Comparison of ENCODE assay signal across 8 cellular contexts in genomic region chr2:24792874-24793751, GRCh38. TPM values are rescaled to one million over a fixed set of nuclear protein-coding genes. Genes with fewer than 3 reads are reported as not detected.
DNase-seq lines count a peak whose midpoint lies in the region; FAIRE-seq and TF ChIP-seq lines count a peak whose summit lies in the region.

Gene CENPO, plus strand, starts transcription at chr2:24793425. Its CDS starts 495 bp downstream, at chr2:24793920.
Gene PTRHD1, minus strand, starts transcription at chr2:24793391. Its CDS starts 14 bp downstream, at chr2:24793377.

- FAIRE-seq in G401.6 (lab: Jason Lieb, UNC) = peak; percentile 63

- peak within 1 kb of the TSS; percentile 28 for H2AK5ac ChIP-seq in H9 (ENCODE audit: insufficient read length, low read length)

- no peaks in the 10 kb centered on the region for H3K9me3 ChIP-seq in H9 (ENCODE audit: control insufficient read depth, low read depth, low read length)

- H3K9me3 Mint-ChIP-seq in H9 (peaks cover 0 to under 1% of the 10 kb centered on the region in 2 experiments; a peak in 1 of 5 replicates), nephron (peaks cover 8% of the 10 kb centered on the region)
- H3K9me3 Mint-ChIP-seq in stimulated activated naive CD8-positive, alpha-beta T cell treated with anti-CD3 and anti-CD28 coated beads, Interleukin-15, Interleukin-2, amounts not matched to agents 100 ng/mL and 50 ng/mL, for 24 hours = no peaks in the 10 kb centered on the region

- H3K18ac ChIP-seq in H9 (ENCODE audit: insufficient read length, low read depth, low read length) = peak within 1 kb of the TSS; percentile 99

- peaks cover 36% of the 10 kb centered on the region; the same call in 1 of the 2 replicates for H3K79me2 ChIP-seq in H9 (ENCODE audit: insufficient read depth, low read length)

- H3K23ac ChIP-seq in H9 (ENCODE audit: insufficient read length, low read depth, low read length) = no peak within 1 kb of the TSS

- no peak within 1 kb of the TSS for H2BK15ac ChIP-seq in H9 (ENCODE audit: low read depth, low read length)

- no peak within 1 kb of the TSS for H2BK20ac ChIP-seq in H9 (ENCODE audit: low read depth, low read length, poor library complexity, severe bottlenecking)

- no peak within 1 kb of the TSS for H3T11ph ChIP-seq in H9 (ENCODE audit: low read length)

- no peak within 1 kb of the TSS for H2BK12ac ChIP-seq in H9 (ENCODE audit: insufficient read length, low read depth, low read length)

- no peaks in the 10 kb centered on the region for H3K27me3 Mint-ChIP-seq in H9 (ENCODE audit: low read depth)
- no peaks in the 10 kb centered on the region for H3K27me3 Mint-ChIP-seq in nephron (ENCODE audit: low read depth)
- H3K27me3 Mint-ChIP-seq in stimulated activated naive CD8-positive, alpha-beta T cell treated with anti-CD3 and anti-CD28 coated beads, Interleukin-15, Interleukin-2, amounts not matched to agents 100 ng/mL and 50 ng/mL, for 24 hours = peaks cover 2% of the 10 kb centered on the region

- H3K36me3 Mint-ChIP-seq in H9 (ENCODE audit: insufficient read depth in 1 of 3, low read depth in 3 of 3) (peaks cover 32 to 46% (median 45%) of the 10 kb centered on the region in 3 experiments), nephron (ENCODE audit: low read depth) (peaks cover 34% of the 10 kb centered on the region)
- H3K36me3 Mint-ChIP-seq in stimulated activated naive CD8-positive, alpha-beta T cell treated with anti-CD3 and anti-CD28 coated beads, Interleukin-15, Interleukin-2, amounts not matched to agents 100 ng/mL and 50 ng/mL, for 24 hours (ENCODE audit: low read depth) = peaks cover 50% of the 10 kb centered on the region

- H3K27me3 ChIP-seq in H9 (ENCODE audit: insufficient read depth, low read length) = no peaks in the 10 kb centered on the region

- no peak within 1 kb of the TSS for H3K56ac ChIP-seq in H9 (ENCODE audit: insufficient read length, low read depth, low read length)

- peak within 1 kb of the TSS; percentile 96 to 97 for H3K4me3 Mint-ChIP-seq in H9
- H3K4me3 Mint-ChIP-seq in nephron = peak within 1 kb of the TSS; percentile 97 to 100 (median 97)
- H3K4me3 Mint-ChIP-seq in stimulated activated naive CD8-positive, alpha-beta T cell treated with anti-CD3 and anti-CD28 coated beads, Interleukin-15, Interleukin-2, amounts not matched to agents 100 ng/mL and 50 ng/mL, for 24 hours = peak within 1 kb of the TSS; percentile 99

- H3K4me2 ChIP-seq in H9 (ENCODE audit: insufficient read depth, insufficient read length, low read length) = peak within 1 kb of the TSS; percentile 99

- H4K8ac ChIP-seq in H9 (replicated peaks; ENCODE audit: insufficient read length, low read depth, low read length) = no peak within 1 kb of the TSS

- H4K91ac ChIP-seq in H9 (ENCODE audit: insufficient read length, low read depth, low read length) = no peak within 1 kb of the TSS

- H2AFZ ChIP-seq in H9 (ENCODE audit: low read length) = no peak within 1 kb of the TSS

- peak within 1 kb of the TSS; percentile 99 to 100 (median 100) for H3K27ac Mint-ChIP-seq in H9
- peak within 1 kb of the TSS; percentile 100 for H3K27ac Mint-ChIP-seq in nephron
- H3K27ac Mint-ChIP-seq in stimulated activated naive CD8-positive, alpha-beta T cell treated with anti-CD3 and anti-CD28 coated beads, Interleukin-15, Interleukin-2, amounts not matched to agents 100 ng/mL and 50 ng/mL, for 24 hours = peak within 1 kb of the TSS; percentile 100

- no peak within 1 kb of the TSS; the same call in 1 of the 2 replicates for H3K4ac ChIP-seq in H9 (ENCODE audit: low read depth, low read length)

- H3K4me1 Mint-ChIP-seq in H9 (peaks cover 37 to 39% of the 10 kb centered on the region in 2 experiments), nephron (peaks cover 29% of the 10 kb centered on the region)
- peaks cover 50% of the 10 kb centered on the region for H3K4me1 Mint-ChIP-seq in stimulated activated naive CD8-positive, alpha-beta T cell treated with anti-CD3 and anti-CD28 coated beads, Interleukin-15, Interleukin-2, amounts not matched to agents 100 ng/mL and 50 ng/mL, for 24 hours (ENCODE audit: low read depth)

- DNase-seq in H9 (peak; percentile 97), M059J (ENCODE audit: low read depth) (peak; percentile 94), SHP77 (lab: John Stamatoyannopoulos, UW) (peak; percentile 92 to 96), fibroblast of pulmonary artery (ENCODE audit: low read depth) (peak; percentile 97)
- peak; percentile 92 for DNase-seq in activated effector memory CD4-positive, alpha-beta T cell treated with Interleukin-2 at 50 U/mL for 16 hours

- peak within 1 kb of the TSS; percentile 76 for H2BK5ac ChIP-seq in H9 (ENCODE audit: insufficient read length, low read length)

- peak within 1 kb of the TSS; percentile 99 for H3K14ac ChIP-seq in H9 (ENCODE audit: insufficient read depth, low read length)

- TF ChIP-seq CTCF in H9 (conservative IDR thresholded peaks at IDR 0.05) = peak; percentile 37; the same call in 2 of the 3 replicates
- peak; percentile 68 for TF ChIP-seq CTCF in fibroblast of pulmonary artery (IDR thresholded peaks at IDR 0.05; ENCODE audit: low read length, missing control alignments)
- TF ChIP-seq CTCF in nephron (IDR thresholded peaks at IDR 0.05; ENCODE audit: unreplicated experiment in 3 of 3) = peak; percentile 45 to 68 (median 51)

- H3K27ac ChIP-seq in H9 (ENCODE audit: insufficient read length, low read depth, low read length) = peak within 1 kb of the TSS; percentile 58

- H3K4me1 ChIP-seq in H9 (ENCODE audit: insufficient read depth, low read length) = no peaks in the 10 kb centered on the region

- peak within 1 kb of the TSS; percentile 89 for H4K5ac ChIP-seq in H9 (ENCODE audit: insufficient read length, low read depth, low read length)

- no peaks in the 10 kb centered on the region for H4K20me1 ChIP-seq in H9 (ENCODE audit: control insufficient read depth, insufficient read depth, insufficient read length)

- H3K4me3 ChIP-seq in fibroblast of pulmonary artery (replicated peaks; ENCODE audit: low read depth, low read length) = peak within 1 kb of the TSS; percentile 89

- no peaks in the 10 kb centered on the region for H3K79me1 ChIP-seq in H9 (ENCODE audit: insufficient read depth, low read depth, low read length, poor library complexity, severe bottlenecking)

- H3K9ac ChIP-seq in H9 (ENCODE audit: extremely low read depth, insufficient read length, low read length) = peak within 1 kb of the TSS; percentile 98

- H2BK120ac ChIP-seq in H9 (ENCODE audit: low read depth, low read length, poor library complexity, severe bottlenecking) = no peak within 1 kb of the TSS

- peaks cover 13% of the 10 kb centered on the region for H3K23me2 ChIP-seq in H9 (ENCODE audit: insufficient read length, low read depth, low read length, poor library complexity, severe bottlenecking)

- WGBS in H9 (ENCODE audit: extremely low coverage, insufficient read length, low lambda C conversion rate) = no CpG with 5 or more reads among the region's 72 CpGs

RNA-seq across cellular contexts. Expression of gene CENPO, which starts in this region (rescaled TPM):
- 47.3 and 49.5 TPM in 2 replicates for total RNA-seq in H9 (2021)
- 31.0 and 33.9 TPM in 2 replicates for total RNA-seq in M059J (2014; rRNA removed; shearing (Covaris generic))

RNA-seq across cellular contexts. Expression of gene PTRHD1, which starts in this region (rescaled TPM):
- total RNA-seq in H9 (2021) = 43.7 and 44.3 TPM in 2 replicates
- 31.6 and 34.6 TPM in 2 replicates for total RNA-seq in M059J (2014; rRNA removed; shearing (Covaris generic))

Comparison
In these comparisons a context has a peak if more than half of its experiments do, and no peak if none do; other contexts are left out.
1. Peak in every context shown above with its lines: DNase-seq, H3K4me3 ChIP-seq and H3K27ac ChIP-seq.